ENCODE assay signal across 8 cellular contexts in the genomic region with DNA sequence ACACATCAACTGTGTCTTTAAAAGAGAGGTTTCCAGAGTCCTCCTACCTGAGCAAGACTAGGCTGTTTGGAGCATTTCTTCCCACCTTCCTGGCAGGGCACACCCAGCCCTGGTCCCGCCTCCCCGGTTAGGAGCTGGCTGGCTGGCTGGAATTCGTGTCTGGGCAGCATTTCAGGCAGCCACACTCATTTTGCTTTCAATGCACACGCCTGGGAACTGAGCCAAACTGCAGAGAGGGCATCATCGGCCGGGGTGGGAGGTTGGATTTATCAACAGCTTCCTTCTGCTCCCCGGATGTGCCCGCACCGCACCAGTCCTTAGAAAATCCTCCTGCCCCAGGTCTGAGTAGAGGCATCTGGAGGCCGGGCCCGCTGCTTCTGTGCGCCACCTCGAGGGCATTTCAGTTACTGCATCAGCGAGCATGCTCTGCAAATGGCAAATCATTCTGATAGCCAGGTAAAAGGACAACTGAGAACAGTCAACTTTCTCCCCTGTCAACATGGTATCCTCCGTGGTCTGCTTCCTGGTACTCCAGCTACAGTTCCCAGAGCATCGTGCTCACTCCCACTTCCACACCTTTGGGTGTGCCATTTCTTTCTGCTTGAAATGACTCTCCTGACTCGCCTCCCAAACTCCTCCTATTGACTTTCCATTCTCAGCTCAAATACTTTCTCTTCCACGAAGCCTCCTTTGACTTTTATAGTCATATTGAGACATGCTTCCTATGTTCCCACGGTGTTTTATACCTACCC. TPM values are rescaled to one million over a fixed set of nuclear protein-coding genes. Genes with fewer than 3 reads are reported as not detected.
A peak's percentile ranks its signal among the peaks of the same experiment; 100 is the strongest.
DNase-seq lines count a peak whose midpoint lies in the region; ATAC-seq, FAIRE-seq and TF ChIP-seq lines count a peak whose summit lies in the region.

No MANE protein-coding gene starts in this region.

- H4K20me1 ChIP-seq in keratinocyte (ENCODE audit: control insufficient read depth, extremely low read depth, insufficient read depth, low read length), result no peaks in the 10 kb centered on the region

- peak overlapping the region; percentile 98 for H2AFZ ChIP-seq in keratinocyte (ENCODE audit: control insufficient read depth, low read length)

- no peaks in the 10 kb centered on the region for H3K9me3 ChIP-seq in AG04450 (ENCODE audit: control insufficient read depth, insufficient read depth, low read length)
- no peaks in the 10 kb centered on the region for H3K9me3 ChIP-seq in keratinocyte (ENCODE audit: control insufficient read depth, low read depth, low read length)

- H3K27ac ChIP-seq in AG04450 (ENCODE audit: low read depth, low read length) (peak overlapping the region; percentile 78), keratinocyte (ENCODE audit: control insufficient read depth, insufficient read depth, low read length) (peak overlapping the region; percentile 80)

- H3K4me3 Mint-ChIP-seq in central memory CD8-positive, alpha-beta T cell, result no peak overlapping the region

- H3K36me3 ChIP-seq in keratinocyte (ENCODE audit: control insufficient read depth in 2 of 2, extremely low read depth in 1 of 2, insufficient read depth in 2 of 2, low read length in 2 of 2), result no peaks in the 10 kb centered on the region

- no peak overlapping the region for H3K27ac Mint-ChIP-seq in central memory CD8-positive, alpha-beta T cell (ENCODE audit: low read depth)

- no peaks in the 10 kb centered on the region for H3K9me3 Mint-ChIP-seq in central memory CD8-positive, alpha-beta T cell

- H3K27me3 ChIP-seq in AG04450 (ENCODE audit: control insufficient read depth, insufficient read depth, low read length) (no peaks in the 10 kb centered on the region), keratinocyte (ENCODE audit: control insufficient read depth, extremely low read depth, insufficient read depth, low read length) (no peaks in the 10 kb centered on the region)

- dilution Hi-C loops in keratinocyte (cut with MboI; ENCODE audit: extremely low pct_ligation_motif_present, low sequenced_read_pairs), result no loop called here

- DNase-seq in AG04450 (ENCODE audit: low read depth, low spot score), result peak; percentile 65
- DNase-seq in H4 (ENCODE audit: low spot score), result peak; percentile 99
- DNase-seq in NCI-H2227 treated with DMSO at 0.1 percent for 48 hours (lab: John Stamatoyannopoulos, UW), result peak; percentile 97
- peak; percentile 51 to 80 (median 72) for DNase-seq in activated CD4-positive, CD25-positive, alpha-beta regulatory T cell (lab: John Stamatoyannopoulos, UW)
- DNase-seq in central memory CD8-positive, alpha-beta T cell (ENCODE audit: low spot score in 2 of 2), result peak; percentile 65 to 82
- peak; percentile 97 for DNase-seq in keratinocyte (ENCODE audit: low read depth, low spot score)
- peak; percentile 80 to 90 (median 81) for DNase-seq in stimulated activated CD4-positive, alpha-beta T cell treated with anti-CD3 and anti-CD28 coated beads, Interleukin-12 subunit alpha, Interleukin-12 subunit beta, amount 100 ng/mL, for 48 hours (ENCODE audit: low read depth in 2 of 3, low spot score in 1 of 3)

- peak overlapping the region; percentile 53 for H3K9ac ChIP-seq in keratinocyte (ENCODE audit: control insufficient read depth, extremely low read depth, insufficient read depth, low read length)

- peak overlapping the region; percentile 83 for H3K4me2 ChIP-seq in keratinocyte (ENCODE audit: control insufficient read depth, extremely low read depth, insufficient read depth, low read depth, low read length)

- CTCF ChIA-PET in AG04450 (lab: Charles Lee), result interaction anchor here (0.6 to 2.9 kb wide), 52 partner anchors 9 to 429 kb away, joined by 3 to 34 read pairs (median 3); a partner anchor contains a TSS

- TF ChIP-seq CTCF in AG04450 (IDR thresholded peaks at IDR 0.05; ENCODE audit: low read depth, low read length) (peak; percentile 96), keratinocyte (optimal IDR thresholded peaks at IDR 0.05 in 1 of 3, IDR thresholded peaks at IDR 0.05 in 1 of 3, conservative IDR thresholded peaks at IDR 0.05 in 1 of 3; ENCODE audit: extremely low read depth in 1 of 3, insufficient read depth in 2 of 3, low read length in 3 of 3) (peak; percentile 94 to 98 (median 97))

- H3K4me1 Mint-ChIP-seq in central memory CD8-positive, alpha-beta T cell, result peaks cover 7% of the 10 kb centered on the region

- peaks cover 30% of the 10 kb centered on the region for H3K4me1 ChIP-seq in keratinocyte (ENCODE audit: control insufficient read depth, extremely low read depth, insufficient read depth, low read length)

- POLR2A ChIA-PET in AG04450 (lab: Yijun Ruan, JAX), result interaction anchor here (0.7 to 2.7 kb wide), 6 partner anchors 10 to 80 kb away, joined by 3 to 24 read pairs (median 4); a partner anchor contains a TSS

- peak; percentile 90 for FAIRE-seq in keratinocyte (lab: Jason Lieb, UNC)

- H3K36me3 Mint-ChIP-seq in central memory CD8-positive, alpha-beta T cell (ENCODE audit: insufficient read depth), result no peaks in the 10 kb centered on the region

- H3K9me1 ChIP-seq in keratinocyte (ENCODE audit: control insufficient read depth, extremely low read depth, insufficient read depth, low read length), result peaks cover 2% of the 10 kb centered on the region

- no peaks in the 10 kb centered on the region for H3K27me3 Mint-ChIP-seq in central memory CD8-positive, alpha-beta T cell

- no peaks in the 10 kb centered on the region for H3K79me2 ChIP-seq in keratinocyte (ENCODE audit: control insufficient read depth, insufficient read depth, low read length)

- peak; percentile 83 for ATAC-seq in central memory CD8-positive, alpha-beta T cell (replicated peaks; ENCODE audit: extremely low read depth, poor library complexity, severe bottlenecking)
- ATAC-seq in HG03432 (IDR thresholded peaks at IDR 0.05; ENCODE audit: unreplicated experiment), result no peak

- H3K4me3 ChIP-seq in AG04450 (ENCODE audit: low read depth, low read length) (no peak overlapping the region), keratinocyte (ENCODE audit: control insufficient read depth in 2 of 3, extremely low read depth in 1 of 3, insufficient read depth in 2 of 3, low read depth in 1 of 3, low read length in 3 of 3) (peak overlapping the region in 2 of 3 experiments; percentile 23 to 24)

RNA-seq across cellular contexts. Expression of a gene that starts 20.6 kb away (rescaled TPM):
- polyA plus RNA-seq in AG04450 (2011; rRNA removed) (14.7 and 15.6 TPM in 2 replicates), keratinocyte (0.18 to 0.63 TPM (median 0.38 TPM) in 3 replicates)
- 10.9 and 11.2 TPM in 2 replicates for polyA minus RNA-seq in AG04450 (2011; rRNA and poly(A)+ RNA removed)
- total RNA-seq in H4 (2014; rRNA removed; shearing (Covaris generic)), result 0.72 and 0.76 TPM in 2 replicates
- 3.7 TPM for polyA plus RNA-seq in keratinocyte (2011; ENCODE audit: low read depth)
- 0.22 and 0.45 TPM in 2 replicates for polyA plus RNA-seq in keratinocyte (2011; cell fraction: cytosol; rRNA removed)
- 0.93 and 1.5 TPM in 2 replicates for polyA plus RNA-seq in keratinocyte (2011; cell fraction: nucleus; rRNA removed)
- polyA plus RNA-seq in keratinocyte (2012; ENCODE audit: low replicate concordance), result 0.16 and 2.1 TPM in 2 replicates
- polyA minus RNA-seq in keratinocyte, result 0.13 to 1.1 TPM in 2 of 3 replicates, not detected in the other
- not detected for polyA minus RNA-seq in keratinocyte (2011; cell fraction: cytosol; rRNA and poly(A)+ RNA removed)
- 0.93 TPM in 1 of 2 replicates, not detected in the other for polyA minus RNA-seq in keratinocyte (2011; cell fraction: nucleus; rRNA and poly(A)+ RNA removed)

RNA-seq across cellular contexts. Expression of a gene that starts 34.3 kb away (rescaled TPM):
- polyA plus RNA-seq in AG04450 (2011; rRNA removed), result 14.2 and 17.2 TPM in 2 replicates
- polyA minus RNA-seq in AG04450 (2011; rRNA and poly(A)+ RNA removed), result 14.6 and 22.5 TPM in 2 replicates
- total RNA-seq in H4 (2014; rRNA removed; shearing (Covaris generic)), result 18.0 and 20.8 TPM in 2 replicates
- polyA plus RNA-seq in keratinocyte, result 8.9 to 12.6 TPM (median 11.6 TPM) in 3 replicates
- polyA plus RNA-seq in keratinocyte (2011; ENCODE audit: low read depth), result 6.0 TPM
- polyA plus RNA-seq in keratinocyte (2011; cell fraction: cytosol; rRNA removed), result 6.0 and 10.6 TPM in 2 replicates
- polyA plus RNA-seq in keratinocyte (2011; cell fraction: nucleus; rRNA removed), result 13.0 and 15.3 TPM in 2 replicates
- 7.0 and 8.6 TPM in 2 replicates for polyA plus RNA-seq in keratinocyte (2012; ENCODE audit: low replicate concordance)
- 6.3 to 22.8 TPM (median 21.8 TPM) in 3 replicates for polyA minus RNA-seq in keratinocyte
- polyA minus RNA-seq in keratinocyte (2011; cell fraction: cytosol; rRNA and poly(A)+ RNA removed), result 12.1 TPM
- 13.0 and 23.0 TPM in 2 replicates for polyA minus RNA-seq in keratinocyte (2011; cell fraction: nucleus; rRNA and poly(A)+ RNA removed)

RNA-seq across cellular contexts. Expression of a gene that starts 59.8 kb away (rescaled TPM):
- polyA plus RNA-seq in AG04450 (2011; rRNA removed), result 134 and 171 TPM in 2 replicates
- polyA minus RNA-seq in AG04450 (2011; rRNA and poly(A)+ RNA removed), result 128 and 134 TPM in 2 replicates
- 165 and 180 TPM in 2 replicates for total RNA-seq in H4 (2014; rRNA removed; shearing (Covaris generic))
- 86.2 to 169 TPM (median 129 TPM) in 3 replicates for polyA plus RNA-seq in keratinocyte
- polyA plus RNA-seq in keratinocyte (2011; ENCODE audit: low read depth), result 72.8 TPM
- 62.6 and 92.8 TPM in 2 replicates for polyA plus RNA-seq in keratinocyte (2011; cell fraction: cytosol; rRNA removed)
- 61.3 and 85.9 TPM in 2 replicates for polyA plus RNA-seq in keratinocyte (2011; cell fraction: nucleus; rRNA removed)
- 46.9 and 110 TPM in 2 replicates for polyA plus RNA-seq in keratinocyte (2012; ENCODE audit: low replicate concordance)
- polyA minus RNA-seq in keratinocyte, result 51.2 to 89.2 TPM (median 69.7 TPM) in 3 replicates
- 54.1 TPM for polyA minus RNA-seq in keratinocyte (2011; cell fraction: cytosol; rRNA and poly(A)+ RNA removed)
- polyA minus RNA-seq in keratinocyte (2011; cell fraction: nucleus; rRNA and poly(A)+ RNA removed), result 30.2 and 56.5 TPM in 2 replicates
